In the genomic region with DNA sequence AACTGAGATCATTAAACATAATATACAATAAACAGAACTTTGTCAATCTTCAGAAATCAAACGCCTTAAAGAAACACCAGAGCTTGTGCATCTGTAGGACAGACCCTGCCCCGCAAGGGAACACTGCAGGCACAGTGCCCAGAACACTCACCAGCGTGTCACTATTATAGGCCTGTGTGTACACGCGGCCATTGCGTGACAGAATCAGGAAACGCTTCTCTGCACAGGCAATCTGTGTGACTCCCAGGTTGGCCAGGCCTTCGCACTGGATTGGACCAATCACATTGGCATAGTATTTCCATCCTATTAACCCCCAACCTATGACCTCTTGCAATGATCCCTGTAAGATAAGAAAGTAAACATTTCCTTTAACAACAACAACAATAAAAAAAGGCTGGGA, we compare ENCODE assay signal across 15 cellular contexts.
"Had no signal": no experiment of that assay in that cellular context is flagged by ENCODE, and none has a peak within 500 bp of the region (broad histone marks: within the 10 kb centered on the region; RNA-seq: fewer than 3 reads in every experiment).

No MANE protein-coding gene starts in this region.

- H3K36me3 ChIP-seq: uterus had no signal

- H3K4me1 ChIP-seq: transverse colon, uterus had no signal

- H3K4me3 ChIP-seq: cardiac muscle cell, hepatocyte, lung, transverse colon, uterus had no signal

- H3K9me3 Mint-ChIP-seq: activated CD4-positive, alpha-beta memory T cell treated with anti-CD3 and anti-CD28 coated beads, Interleukin-2, amount 10 ng/mL, durations not matched to agents 7 days and 5 days; mesothelial cell of epicardium; natural killer cell treated with Interleukin-12 subunit alpha and Interleukin-12 subunit beta and Interleukin-15 and Interleukin-18, amount 100 ng/mL, for 72 hours had no signal

- H3K4me3 Mint-ChIP-seq: activated CD4-positive, alpha-beta memory T cell treated with anti-CD3 and anti-CD28 coated beads, Interleukin-2, amount 10 ng/mL, durations not matched to agents 7 days and 5 days; activated CD8-positive, alpha-beta memory T cell treated with anti-CD3 and anti-CD28 coated beads, Interleukin-2, amount 10 ng/mL, durations not matched to agents 7 days and 5 days; activated naive CD8-positive, alpha-beta T cell; mesothelial cell of epicardium; natural killer cell treated with Interleukin-12 subunit alpha and Interleukin-12 subunit beta and Interleukin-15 and Interleukin-18, amount 100 ng/mL, for 72 hours had no signal

- H3K9me3 ChIP-seq: neutrophil, transverse colon, uterus had no signal

- H3K4me1 Mint-ChIP-seq: activated CD4-positive, alpha-beta memory T cell treated with anti-CD3 and anti-CD28 coated beads, Interleukin-2, amount 10 ng/mL, durations not matched to agents 7 days and 5 days; activated CD8-positive, alpha-beta memory T cell treated with anti-CD3 and anti-CD28 coated beads, Interleukin-2, amount 10 ng/mL, durations not matched to agents 7 days and 5 days had no signal

- H3K27ac ChIP-seq: cardiac muscle cell, hepatocyte, neutrophil, transverse colon, uterus had no signal

- DNase-seq: activated CD4-positive, alpha-beta memory T cell treated with anti-CD3 and anti-CD28 coated beads, Interleukin-2, amount 10 ng/mL, durations not matched to agents 7 days and 5 days; activated CD4-positive, alpha-beta T cell treated with anti-CD3 and anti-CD28 coated beads for 4 hours; activated CD8-positive, alpha-beta memory T cell treated with anti-CD3 and anti-CD28 coated beads, Interleukin-2, amount 10 ng/mL, durations not matched to agents 7 days and 5 days; stimulated activated naive CD4-positive, alpha-beta T cell treated with Interleukin-2 at 50 U/mL for 16 hours; SW 1271; T-helper 2 cell; transverse colon; uterus had no signal

- H3K27me3 ChIP-seq: cardiac muscle cell, hepatocyte, neutrophil, transverse colon, uterus had no signal

- H3K27ac Mint-ChIP-seq: activated CD4-positive, alpha-beta memory T cell treated with anti-CD3 and anti-CD28 coated beads, Interleukin-2, amount 10 ng/mL, durations not matched to agents 7 days and 5 days; activated CD8-positive, alpha-beta memory T cell treated with anti-CD3 and anti-CD28 coated beads, Interleukin-2, amount 10 ng/mL, durations not matched to agents 7 days and 5 days; activated naive CD8-positive, alpha-beta T cell; mesothelial cell of epicardium; natural killer cell treated with Interleukin-12 subunit alpha and Interleukin-12 subunit beta and Interleukin-15 and Interleukin-18, amount 100 ng/mL, for 72 hours had no signal

- ATAC-seq: activated CD8-positive, alpha-beta memory T cell treated with anti-CD3 and anti-CD28 coated beads, Interleukin-2, amount 10 ng/mL, durations not matched to agents 7 days and 5 days; natural killer cell treated with Interleukin-12 subunit alpha and Interleukin-12 subunit beta and Interleukin-15 and Interleukin-18, amount 100 ng/mL, for 72 hours had no signal

- H3K27me3 Mint-ChIP-seq: activated CD4-positive, alpha-beta memory T cell treated with anti-CD3 and anti-CD28 coated beads, Interleukin-2, amount 10 ng/mL, durations not matched to agents 7 days and 5 days; activated CD8-positive, alpha-beta memory T cell treated with anti-CD3 and anti-CD28 coated beads, Interleukin-2, amount 10 ng/mL, durations not matched to agents 7 days and 5 days; activated naive CD8-positive, alpha-beta T cell; natural killer cell treated with Interleukin-12 subunit alpha and Interleukin-12 subunit beta and Interleukin-15 and Interleukin-18, amount 100 ng/mL, for 72 hours had no signal
